ENCODE assay signal across 29 cellular contexts in genomic region chr20:3565851-3566250, GRCh38.
"Had no signal": no experiment of that assay in that cellular context is flagged by ENCODE, and none has a peak within 500 bp of the region (broad histone marks: within the 10 kb centered on the region; RNA-seq: fewer than 3 reads in every experiment).

No MANE protein-coding gene starts in this region.

- H3K9me3 ChIP-seq: esophagus muscularis mucosa, gastrocnemius medialis, heart left ventricle had no signal

- H3K27ac Mint-ChIP-seq: activated CD4-positive, alpha-beta memory T cell treated with anti-CD3 and anti-CD28 coated beads, Interleukin-2, amount 10 ng/mL, durations not matched to agents 7 days and 5 days; activated CD4-positive, alpha-beta T cell treated with anti-CD3 and anti-CD28 coated beads, Interleukin-2, amount 10 ng/mL, durations not matched to agents 7 days and 5 days; activated naive CD8-positive, alpha-beta T cell; activated T-cell treated with anti-CD3 and anti-CD28 coated beads, Interleukin-2, amount 50 U/mL, for 24 hours; activated T-cell treated with anti-CD3 and anti-CD28 coated beads, Interleukin-2, amount 50 U/mL, for 72 hours; dendritic cell treated with granulocyte-macrophage colony-stimulating factor and Interleukin-4, amounts not matched to agents 40 ng/mL and 50 ng/mL, for 4 days; endodermal cell had no signal

- H3K4me3 ChIP-seq: coronary artery, dorsolateral prefrontal cortex, esophagus muscularis mucosa, gastrocnemius medialis, heart left ventricle had no signal

- H3K9me3 Mint-ChIP-seq: activated CD4-positive, alpha-beta memory T cell treated with anti-CD3 and anti-CD28 coated beads, Interleukin-2, amount 10 ng/mL, durations not matched to agents 7 days and 5 days; activated CD4-positive, alpha-beta T cell treated with anti-CD3 and anti-CD28 coated beads, Interleukin-2, amount 10 ng/mL, durations not matched to agents 7 days and 5 days; activated T-cell treated with anti-CD3 and anti-CD28 coated beads, Interleukin-2, amount 50 U/mL, for 24 hours; activated T-cell treated with anti-CD3 and anti-CD28 coated beads, Interleukin-2, amount 50 U/mL, for 72 hours; central memory CD8-positive, alpha-beta T cell; dendritic cell treated with granulocyte-macrophage colony-stimulating factor and Interleukin-4, amounts not matched to agents 40 ng/mL and 50 ng/mL, for 4 days; endodermal cell had no signal

- H3K4me3 Mint-ChIP-seq: activated CD4-positive, alpha-beta memory T cell treated with anti-CD3 and anti-CD28 coated beads, Interleukin-2, amount 10 ng/mL, durations not matched to agents 7 days and 5 days; activated CD4-positive, alpha-beta T cell treated with anti-CD3 and anti-CD28 coated beads, Interleukin-2, amount 10 ng/mL, durations not matched to agents 7 days and 5 days; activated naive CD8-positive, alpha-beta T cell; activated T-cell treated with anti-CD3 and anti-CD28 coated beads, Interleukin-2, amount 50 U/mL, for 24 hours; activated T-cell treated with anti-CD3 and anti-CD28 coated beads, Interleukin-2, amount 50 U/mL, for 72 hours; central memory CD8-positive, alpha-beta T cell; dendritic cell treated with granulocyte-macrophage colony-stimulating factor and Interleukin-4, amounts not matched to agents 40 ng/mL and 50 ng/mL, for 4 days; endodermal cell had no signal

- H3K4me1 Mint-ChIP-seq: activated CD4-positive, alpha-beta memory T cell treated with anti-CD3 and anti-CD28 coated beads, Interleukin-2, amount 10 ng/mL, durations not matched to agents 7 days and 5 days; activated CD4-positive, alpha-beta T cell treated with anti-CD3 and anti-CD28 coated beads, Interleukin-2, amount 10 ng/mL, durations not matched to agents 7 days and 5 days; central memory CD8-positive, alpha-beta T cell; endodermal cell had no signal

- H3K4me1 ChIP-seq: esophagus muscularis mucosa, foreskin keratinocyte, gastrocnemius medialis had no signal

- ATAC-seq: activated T-cell treated with anti-CD3 and anti-CD28 coated beads, Interleukin-2, amount 50 U/mL, for 72 hours; foreskin keratinocyte; gastrocnemius medialis; heart left ventricle had no signal

- H3K27ac ChIP-seq: brain microvascular endothelial cell, coronary artery, dorsolateral prefrontal cortex, esophagus muscularis mucosa, foreskin keratinocyte, gastrocnemius medialis, heart left ventricle had no signal

- H3K36me3 ChIP-seq: brain microvascular endothelial cell had no signal

- H3K27me3 ChIP-seq: brain microvascular endothelial cell, dorsolateral prefrontal cortex, esophagus muscularis mucosa, foreskin keratinocyte, gastrocnemius medialis, heart left ventricle had no signal

- DNase-seq: activated CD4-positive, alpha-beta memory T cell treated with anti-CD3 and anti-CD28 coated beads, Interleukin-2, amount 10 ng/mL, durations not matched to agents 7 days and 5 days; activated CD4-positive, alpha-beta T cell treated with anti-CD3 and anti-CD28 coated beads for 1 hour; activated CD4-positive, alpha-beta T cell treated with anti-CD3 and anti-CD28 coated beads for 4 hours; activated CD4-positive, alpha-beta T cell treated with anti-CD3 and anti-CD28 coated beads, Interleukin-2, amount 10 ng/mL, durations not matched to agents 7 days and 5 days; activated CD4-positive, alpha-beta T cell treated with anti-CD3 and anti-CD28 coated beads, Interleukin-2, amount 50 U/mL, for 4 hours; activated CD8-positive, alpha-beta memory T cell treated with anti-CD3 and anti-CD28 coated beads, Interleukin-2, amount 50 U/mL, for 48 hours; activated gamma-delta T cell treated with Interleukin-2 at 50 U/mL for 16 hours; activated naive CD4-positive, alpha-beta T cell treated with anti-CD3 and anti-CD28 coated beads, Interleukin-2, amount 50 U/mL, for 16 hours; activated naive CD4-positive, alpha-beta T cell treated with Interleukin-2 at 50 U/mL for 16 hours; activated T-cell treated with anti-CD3 and anti-CD28 coated beads for 4 hours; activated T-cell treated with anti-CD3 and anti-CD28 coated beads, Interleukin-2, amount 50 U/mL, for 24 hours; activated T-cell treated with anti-CD3 and anti-CD28 coated beads, Interleukin-2, amount 50 U/mL, for 72 hours; amniotic stem cell; anterior cingulate cortex; brain microvascular endothelial cell; dorsolateral prefrontal cortex; effector memory CD4-positive, alpha-beta T cell; endodermal cell; erythroblast; foreskin keratinocyte; gastrocnemius medialis; glutamatergic neuron; heart left ventricle; T-helper 2 cell had no signal

- H3K27me3 Mint-ChIP-seq: activated CD4-positive, alpha-beta memory T cell treated with anti-CD3 and anti-CD28 coated beads, Interleukin-2, amount 10 ng/mL, durations not matched to agents 7 days and 5 days; activated CD4-positive, alpha-beta T cell treated with anti-CD3 and anti-CD28 coated beads, Interleukin-2, amount 10 ng/mL, durations not matched to agents 7 days and 5 days; activated naive CD8-positive, alpha-beta T cell; activated T-cell treated with anti-CD3 and anti-CD28 coated beads, Interleukin-2, amount 50 U/mL, for 24 hours; central memory CD8-positive, alpha-beta T cell; dendritic cell treated with granulocyte-macrophage colony-stimulating factor and Interleukin-4, amounts not matched to agents 40 ng/mL and 50 ng/mL, for 4 days had no signal
